13 cellular contexts compared by ENCODE assay signal in the genomic region with DNA sequence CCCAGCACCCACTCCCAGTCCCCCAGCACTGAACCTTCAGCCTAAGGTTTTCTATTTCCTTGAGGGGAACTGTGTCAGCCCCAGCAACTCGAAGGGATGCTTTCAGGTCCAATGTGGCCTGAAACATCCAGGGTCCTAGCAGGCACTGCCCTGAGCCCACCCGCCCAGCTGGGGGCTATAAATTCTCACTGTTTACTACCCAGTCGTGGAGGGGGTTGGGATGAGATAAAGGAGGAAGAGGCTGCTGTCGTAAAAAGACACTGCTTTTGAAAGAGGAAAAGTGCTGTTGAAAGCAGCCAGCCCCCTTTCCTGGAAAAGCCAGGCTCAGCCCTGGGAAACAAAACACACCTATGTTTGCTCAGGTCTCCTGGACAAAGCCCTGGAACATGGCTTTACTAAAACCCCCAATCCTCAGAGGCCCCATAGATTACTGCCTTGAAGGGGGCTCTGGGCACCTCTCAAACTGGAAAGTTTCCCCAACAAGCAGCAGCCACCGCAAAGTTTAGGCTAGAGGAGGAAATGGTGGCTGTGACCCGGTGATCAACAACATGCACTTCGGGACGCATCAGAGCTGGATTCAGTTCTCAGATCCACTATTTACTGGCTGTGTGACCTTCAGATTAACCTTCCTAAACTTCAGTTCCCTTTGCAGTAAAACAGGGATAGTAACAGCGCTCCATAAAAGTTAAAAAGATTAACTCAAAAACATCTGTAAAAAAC. TPM values are rescaled to one million over a fixed set of nuclear protein-coding genes. Genes with fewer than 3 reads are reported as not detected.
DNase-seq lines count a peak whose midpoint lies in the region; ATAC-seq and TF ChIP-seq lines count a peak whose summit lies in the region.
"Had no signal": no experiment of that assay in that cellular context is flagged by ENCODE, and none has a peak within 500 bp of the region (broad histone marks: within the 10 kb centered on the region; RNA-seq: fewer than 3 reads in every experiment).

No MANE protein-coding gene starts in this region.

- peak overlapping the region; percentile 90 for H3K27ac Mint-ChIP-seq in activated naive CD4-positive, alpha-beta T cell treated with anti-CD3 and anti-CD28 coated beads, Interleukin-2, amount 50 U/mL, for 24 hours

- H3K27ac ChIP-seq in ascending aorta (peak overlapping the region; percentile 89 to 93), upper lobe of left lung (peak overlapping the region; percentile 67 to 85 (median 72))
- H3K27ac ChIP-seq in effector memory CD4-positive, alpha-beta T cell (ENCODE audit: insufficient read depth, low read length, poor library complexity, severe bottlenecking): no peak overlapping the region
- H3K27ac ChIP-seq: brain microvascular endothelial cell had no signal

- H3K4me1 ChIP-seq in ascending aorta (peaks cover 41 to 74% of the 10 kb centered on the region in 2 donors), mucosa of descending colon (ENCODE audit: low read depth) (peaks cover 9% of the 10 kb centered on the region), upper lobe of left lung (peaks cover 24 to 63% (median 27%) of the 10 kb centered on the region in 4 donors)
- no peaks in the 10 kb centered on the region for H3K4me1 ChIP-seq in effector memory CD4-positive, alpha-beta T cell (ENCODE audit: control insufficient read depth, insufficient read depth, low read length, poor library complexity, severe bottlenecking)
- H3K4me1 ChIP-seq: HAP-1 had no signal

- H3K4me3 ChIP-seq in ascending aorta (peak overlapping the region in 1 of 2 donors; percentile 21), mucosa of descending colon (no peak overlapping the region), upper lobe of left lung (no peak overlapping the region)
- H3K4me3 ChIP-seq in effector memory CD4-positive, alpha-beta T cell (ENCODE audit: insufficient read depth, low read depth, low read length, poor library complexity, severe bottlenecking): no peak overlapping the region
- H3K4me3 ChIP-seq: HAP-1 had no signal

- peaks cover 93% of the 10 kb centered on the region for H3K4me1 Mint-ChIP-seq in activated naive CD4-positive, alpha-beta T cell treated with anti-CD3 and anti-CD28 coated beads, Interleukin-2, amount 50 U/mL, for 24 hours

- peak overlapping the region; percentile 61 for H3K4me3 Mint-ChIP-seq in activated naive CD4-positive, alpha-beta T cell treated with anti-CD3 and anti-CD28 coated beads, Interleukin-2, amount 50 U/mL, for 24 hours

- TF ChIP-seq CTCF in ascending aorta (IDR thresholded peaks at IDR 0.05) (no peak), mucosa of descending colon (IDR thresholded peaks at IDR 0.05) (no peak), upper lobe of left lung (IDR thresholded peaks at IDR 0.05) (no peak)

- no peaks in the 10 kb centered on the region for H3K27me3 ChIP-seq in ascending aorta
- H3K27me3 ChIP-seq in upper lobe of left lung: no peaks in the 10 kb centered on the region
- H3K27me3 ChIP-seq in effector memory CD4-positive, alpha-beta T cell (replicated peaks; ENCODE audit: control insufficient read depth, insufficient read depth, low read length, poor library complexity, severe bottlenecking): no peaks in the 10 kb centered on the region
- H3K27me3 ChIP-seq: brain microvascular endothelial cell had no signal

- no peak for TF ChIP-seq POLR2A in upper lobe of left lung (IDR thresholded peaks at IDR 0.05)

- intact Hi-C loops in ascending aorta (cut with DNase I) (no loop called here), mucosa of descending colon (cut with DNase I, micrococcal nuclease) (no loop called here)

- WGBS in upper lobe of left lung, 2 donors: 35 to 42% methylated on average over 9 of the region's 9 CpGs

- DNase-seq in activated naive CD4-positive, alpha-beta T cell (lab: John Stamatoyannopoulos, UW): no peak
- no peak for DNase-seq in ascending aorta (ENCODE audit: low spot score in 2 of 2)
- DNase-seq in mucosa of descending colon: no peak
- no peak for DNase-seq in upper lobe of left lung
- DNase-seq in effector memory CD4-positive, alpha-beta T cell: no peak
- DNase-seq in DMS 273 treated with DMSO at 0.1 percent for 48 hours (lab: John Stamatoyannopoulos, UW): no peak
- DNase-seq: activated CD4-positive, alpha-beta T cell treated with anti-CD3 and anti-CD28 coated beads, Interleukin-2, amount 50 U/mL, for 48 hours; brain microvascular endothelial cell; NCI-H446; SHP77 had no signal

- H3K36me3 ChIP-seq in ascending aorta: peaks cover 7 to 29% of the 10 kb centered on the region in 2 donors
- H3K36me3 ChIP-seq in mucosa of descending colon (ENCODE audit: low read depth): no peaks in the 10 kb centered on the region
- H3K36me3 ChIP-seq in upper lobe of left lung: peaks cover 0 to 22% (median 0%) of the 10 kb centered on the region in 4 donors
- H3K36me3 ChIP-seq in effector memory CD4-positive, alpha-beta T cell (ENCODE audit: control insufficient read depth, insufficient read depth, low read length): no peaks in the 10 kb centered on the region

- peaks cover 22% of the 10 kb centered on the region for H3K36me3 Mint-ChIP-seq in activated naive CD4-positive, alpha-beta T cell treated with anti-CD3 and anti-CD28 coated beads, Interleukin-2, amount 50 U/mL, for 24 hours

- no peaks in the 10 kb centered on the region for H3K9me3 ChIP-seq in ascending aorta
- no peaks in the 10 kb centered on the region for H3K9me3 ChIP-seq in mucosa of descending colon
- peaks cover 0 to 6% (median 0%) of the 10 kb centered on the region in 4 donors for H3K9me3 ChIP-seq in upper lobe of left lung
- peaks cover 11% of the 10 kb centered on the region for H3K9me3 ChIP-seq in effector memory CD4-positive, alpha-beta T cell (ENCODE audit: control insufficient read depth, low read length)

- ATAC-seq in mucosa of descending colon (peak; percentile 60), upper lobe of left lung (ENCODE audit: low FRiP score in 2 of 2) (no peak), GM21723 (IDR thresholded peaks at IDR 0.05; ENCODE audit: unreplicated experiment) (no peak)

- no peaks in the 10 kb centered on the region for H3K27me3 Mint-ChIP-seq in activated naive CD4-positive, alpha-beta T cell treated with anti-CD3 and anti-CD28 coated beads, Interleukin-2, amount 50 U/mL, for 24 hours

- H3K9me3 Mint-ChIP-seq in activated naive CD4-positive, alpha-beta T cell treated with anti-CD3 and anti-CD28 coated beads, Interleukin-2, amount 50 U/mL, for 24 hours: no peaks in the 10 kb centered on the region

- TF ChIP-seq EP300 in upper lobe of left lung (IDR thresholded peaks at IDR 0.05): no peak

RNA-seq across cellular contexts. Expression of a gene that starts 51.0 kb away (rescaled TPM):
- 814 TPM for total RNA-seq in ascending aorta
- total RNA-seq in mucosa of descending colon: 100 to 1,000 TPM in 2 of 3 donors, 10 to 100 TPM in 1; 93.7 to 607 (median 128) TPM
- 100 to 1,000 TPM; 117 to 195 (median 157) TPM for total RNA-seq in upper lobe of left lung
